ENCODE assay signal across 8 cellular contexts in the genomic region with DNA sequence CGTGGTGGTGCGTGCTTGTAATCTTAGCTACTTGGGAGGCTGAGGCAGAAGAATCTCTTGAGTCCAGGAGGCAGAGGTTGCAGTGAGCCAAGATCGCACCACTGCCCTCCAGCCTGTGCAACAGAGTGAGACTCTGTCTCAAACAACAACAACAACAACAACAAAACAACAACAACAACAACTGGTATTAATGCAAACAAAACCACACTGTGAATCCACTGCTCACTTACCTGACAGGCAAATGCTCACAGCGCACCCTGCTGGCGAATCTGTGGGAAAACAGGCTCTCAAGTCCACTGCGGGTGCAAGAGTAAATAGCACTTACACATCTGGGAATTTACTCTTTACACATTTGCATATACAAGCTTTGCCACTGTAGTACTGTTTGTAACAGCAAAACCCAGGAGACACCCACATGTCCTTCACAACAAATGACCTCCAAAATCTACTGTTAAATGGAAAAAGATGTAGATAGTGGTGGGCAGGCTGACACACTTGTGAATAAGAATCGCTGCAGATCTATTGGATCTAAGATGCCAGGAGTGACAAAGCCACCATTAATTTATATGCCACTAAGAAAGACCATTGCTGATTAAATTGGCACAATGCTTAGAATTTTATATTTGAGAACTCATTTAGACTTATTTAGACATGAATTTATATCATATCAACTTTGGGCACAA. TPM values are rescaled to one million over a fixed set of nuclear protein-coding genes. Genes with fewer than 3 reads are reported as not detected.
A peak's percentile ranks its signal among the peaks of the same experiment; 100 is the strongest.
DNase-seq lines count a peak whose midpoint lies in the region; ATAC-seq and TF ChIP-seq lines count a peak whose summit lies in the region.

No MANE protein-coding gene starts in this region.

- H3K9ac ChIP-seq in Karpas-422 (ENCODE audit: low read length) (no peak overlapping the region), neural progenitor cell (no peak overlapping the region)

- intact Hi-C loops in stomach (cut with DNase I; ENCODE audit: low total_unique reads), result loop anchor here (5.0 kb wide), 1 partner anchor 125 kb away; no protein-coding TSS in a partner anchor

- H3K4me3 Mint-ChIP-seq in neural progenitor cell, result no peak overlapping the region

- H3K27me3 ChIP-seq in Karpas-422 (ENCODE audit: low read length) (no peaks in the 10 kb centered on the region), neural progenitor cell (no peaks in the 10 kb centered on the region), stomach (no peaks in the 10 kb centered on the region)

- peak; percentile 67 for DNase-seq in ELF-1 (ENCODE audit: low read depth, low spot score)
- peak; percentile 83 for DNase-seq in Karpas-422
- peak; percentile 76 for DNase-seq in RPMI8226
- peak; percentile 63 for DNase-seq in activated T-helper 1 cell treated with Interleukin-2 at 50 U/mL for 16 hours (ENCODE audit: low read depth)
- peak; percentile 86 for DNase-seq in fibroblast of peridontal ligament (ENCODE audit: extremely low read depth)
- peak; percentile 75 for DNase-seq in neural progenitor cell (ENCODE audit: low spot score)
- peak; percentile 77 for DNase-seq in stomach

- H2AFZ ChIP-seq in Karpas-422 (ENCODE audit: low read length) (no peak overlapping the region), neural progenitor cell (replicated peaks) (no peak overlapping the region)

- H3K36me3 ChIP-seq in Karpas-422 (ENCODE audit: insufficient read depth, low read length), result no peaks in the 10 kb centered on the region
- H3K36me3 ChIP-seq in neural progenitor cell, result no peaks in the 10 kb centered on the region
- H3K36me3 ChIP-seq in stomach, result peaks cover 7 to 34% (median 30%) of the 10 kb centered on the region in 4 donors

- no peak overlapping the region for H3K27ac ChIP-seq in Karpas-422 (ENCODE audit: low read length)
- H3K27ac ChIP-seq in neural progenitor cell, result no peak overlapping the region
- H3K27ac ChIP-seq in stomach, result no peak overlapping the region

- no peaks in the 10 kb centered on the region for H3K9me2 ChIP-seq in Karpas-422 (replicated peaks; ENCODE audit: insufficient read depth, low read length)

- no peaks in the 10 kb centered on the region for H3K79me2 ChIP-seq in Karpas-422 (ENCODE audit: low read length)
- H3K79me2 ChIP-seq in neural progenitor cell (ENCODE audit: low read depth), result no peaks in the 10 kb centered on the region

- H3K4me1 ChIP-seq in Karpas-422 (ENCODE audit: low read length) (peaks cover 6% of the 10 kb centered on the region; the same call in 1 of the 2 replicates), neural progenitor cell (no peaks in the 10 kb centered on the region), stomach (peaks cover 0 to 13% (median 3%) of the 10 kb centered on the region in 4 donors)

- H3K9me3 ChIP-seq in Karpas-422 (ENCODE audit: low read length), result no peaks in the 10 kb centered on the region
- H3K9me3 ChIP-seq in neural progenitor cell (ENCODE audit: low read depth), result no peaks in the 10 kb centered on the region
- H3K9me3 ChIP-seq in stomach, result no peaks in the 10 kb centered on the region

- no peak for ATAC-seq in GM18520 (IDR thresholded peaks at IDR 0.05; ENCODE audit: unreplicated experiment)

- H3K27me3 Mint-ChIP-seq in neural progenitor cell (ENCODE audit: insufficient read depth, low read depth), result no peaks in the 10 kb centered on the region

- H3K4me2 ChIP-seq in Karpas-422 (ENCODE audit: low read depth, low read length, poor library complexity, severe bottlenecking) (no peak overlapping the region), neural progenitor cell (no peak overlapping the region)

- peaks cover 20% of the 10 kb centered on the region for H3K36me3 Mint-ChIP-seq in neural progenitor cell

- 36 to 44% (median 42%) methylated on average over 7 of the region's 7 CpGs for WGBS in stomach, 5 donors

- H4K20me1 ChIP-seq in Karpas-422 (ENCODE audit: insufficient read depth, low read depth, low read length), result 0 out of 2 replicates have a peak, but pooled peaks cover 4% of the 10 kb centered on the region
- no peaks in the 10 kb centered on the region for H4K20me1 ChIP-seq in neural progenitor cell (ENCODE audit: low read depth)

- TF ChIP-seq EP300 in stomach (IDR thresholded peaks at IDR 0.05), result no peak

- TF ChIP-seq CTCF in neural progenitor cell (IDR thresholded peaks at IDR 0.05) (peak; percentile 92), stomach (IDR thresholded peaks at IDR 0.05) (peak in 5 of 7 experiments; percentile 76 to 92 (median 79))

- H3F3A ChIP-seq in neural progenitor cell (ENCODE audit: low read depth), result peaks cover 2% of the 10 kb centered on the region

- H3K4me1 Mint-ChIP-seq in neural progenitor cell, result no peaks in the 10 kb centered on the region

- TF ChIP-seq POLR2A in stomach (IDR thresholded peaks at IDR 0.05), result no peak

- H3K4me3 ChIP-seq in Karpas-422 (ENCODE audit: low read length) (no peak overlapping the region), neural progenitor cell (no peak overlapping the region), stomach (no peak overlapping the region)

- no peaks in the 10 kb centered on the region for H3K9me3 Mint-ChIP-seq in neural progenitor cell

- H3K27ac Mint-ChIP-seq in neural progenitor cell, result no peak overlapping the region

RNA-seq across cellular contexts. Expression of a gene that starts 29.3 kb away (rescaled TPM):
- total RNA-seq in Karpas-422 (2014; rRNA removed; shearing (Covaris generic); ENCODE audit: low replicate concordance), result 19.4 and 20.9 TPM in 2 replicates
- total RNA-seq in neural progenitor cell (ENCODE audit: low replicate concordance) (30.5 and 43.4 TPM in 2 replicates), stomach (10 to 100 TPM; 13.4 to 83.4 (median 33.4) TPM)
- 10 to 100 TPM; 33.4 to 59.7 (median 50.9) TPM for polyA plus RNA-seq in stomach

RNA-seq across cellular contexts. Expression of a gene that starts 44.5 kb away (rescaled TPM):
- total RNA-seq in Karpas-422 (2014; rRNA removed; shearing (Covaris generic); ENCODE audit: low replicate concordance), result 105 and 187 TPM in 2 replicates
- total RNA-seq in neural progenitor cell (ENCODE audit: low replicate concordance), result 128 and 135 TPM in 2 replicates
- total RNA-seq in stomach, result 100 to 1,000 TPM in 2 of 5 donors, 10 to 100 TPM in 3; 33.0 to 280 (median 68.3) TPM
- 100 to 1,000 TPM; 135 to 283 (median 195) TPM for polyA plus RNA-seq in stomach

RNA-seq across cellular contexts. Expression of a gene that starts 53.9 kb away (rescaled TPM):
- total RNA-seq in Karpas-422 (2014; rRNA removed; shearing (Covaris generic); ENCODE audit: low replicate concordance), result not detected in 2 replicates
- total RNA-seq in neural progenitor cell (ENCODE audit: low replicate concordance) (not detected in 2 replicates), stomach (1 to 10 TPM in 4 of 5 donors, under 1 TPM in 1; 0.55 to 7.6 (median 2.9) TPM)
- polyA plus RNA-seq in stomach, result 1 to 10 TPM in 1 of 3 donors, under 1 TPM in 2; 0.43 to 2.0 (median 0.92) TPM
